15 cellular contexts compared by ENCODE assay signal in the genomic region with DNA sequence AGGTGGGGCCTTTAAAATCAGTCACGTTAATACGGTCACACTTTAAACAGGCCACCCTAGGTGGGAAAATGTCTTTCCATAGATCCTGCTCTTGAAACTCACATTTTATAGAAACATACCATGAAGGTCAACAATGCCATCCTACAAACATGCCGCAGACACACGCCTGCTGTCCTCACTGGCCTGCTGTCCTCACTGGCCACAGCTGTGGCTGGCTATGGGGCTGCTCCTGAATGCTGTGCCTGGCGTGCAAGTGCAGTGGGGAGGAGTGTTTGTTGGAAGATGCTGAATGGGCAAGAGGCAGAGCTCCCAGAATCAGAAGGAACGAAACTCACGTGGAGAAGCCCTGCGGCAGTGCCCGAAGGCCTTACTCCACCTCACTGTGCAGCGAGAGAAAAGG.
DNase-seq lines count a peak whose midpoint lies in the region; ATAC-seq and TF ChIP-seq lines count a peak whose summit lies in the region.
"Had no signal": no experiment of that assay in that cellular context is flagged by ENCODE, and none has a peak within 500 bp of the region (broad histone marks: within the 10 kb centered on the region; RNA-seq: fewer than 3 reads in every experiment).

No MANE protein-coding gene starts in this region.

- in situ Hi-C loops in gastrocnemius medialis (cut with MboI; ENCODE audit: low sequenced_read_pairs in 4 of 4) = no loop called here

- peak overlapping the region; percentile 60 for H3K27ac ChIP-seq in left ventricle myocardium inferior (replicated peaks)
- peak overlapping the region; percentile 1 for H3K27ac ChIP-seq in caudate nucleus (ENCODE audit: low read depth, low read length)
- H3K27ac ChIP-seq in gastrocnemius medialis = peak overlapping the region; percentile 66 to 82 (median 74)
- H3K27ac ChIP-seq: C4-2B had no signal

- H3K36me3 ChIP-seq in left ventricle myocardium inferior (peaks cover 63% of the 10 kb centered on the region), gastrocnemius medialis (no peaks in the 10 kb centered on the region)

- no peak for ATAC-seq in left ventricle myocardium superior
- no peak for ATAC-seq in gastrocnemius medialis
- ATAC-seq in HG03135 (IDR thresholded peaks at IDR 0.05; ENCODE audit: unreplicated experiment) = no peak
- ATAC-seq: CD8-positive, alpha-beta T cell had no signal

- no peak for TF ChIP-seq CTCF in left ventricle myocardium inferior (IDR thresholded peaks at IDR 0.05; ENCODE audit: borderline replicate concordance)
- no peak for TF ChIP-seq CTCF in gastrocnemius medialis (IDR thresholded peaks at IDR 0.05 in 4 of 5, conservative IDR thresholded peaks at IDR 0.05 in 1 of 5)

- H3K9me3 ChIP-seq in left ventricle myocardium inferior (replicated peaks) (no peaks in the 10 kb centered on the region), gastrocnemius medialis (no peaks in the 10 kb centered on the region)
- H3K9me3 ChIP-seq: Caco-2, HAP-1 had no signal

- intact Hi-C loops in left ventricle myocardium inferior (cut with micrococcal nuclease) (no loop called here), left ventricle myocardium superior (cut with micrococcal nuclease) (no loop called here), gastrocnemius medialis (cut with DNase I; ENCODE audit: low total_unique reads) (no loop called here)

- H3K4me3 ChIP-seq in left ventricle myocardium inferior (no peak overlapping the region), gastrocnemius medialis (no peak overlapping the region)
- H3K4me3 ChIP-seq: HAP-1 had no signal

- H3K27me3 ChIP-seq in left ventricle myocardium inferior (ENCODE audit: low read depth) (no peaks in the 10 kb centered on the region), gastrocnemius medialis (no peaks in the 10 kb centered on the region)

- no peak for DNase-seq in left ventricle myocardium inferior
- DNase-seq in left ventricle myocardium superior = no peak
- DNase-seq in caudate nucleus (lab: John Stamatoyannopoulos, UW) = peak in 1 of 61 donors; percentile 42
- no peak for DNase-seq in gastrocnemius medialis
- no peak for DNase-seq in central memory CD4-positive, alpha-beta T cell
- DNase-seq: Caco-2; CD4-positive, CD25-positive, alpha-beta regulatory T cell; CD8-positive, alpha-beta T cell; DMS153; DND-41; GOT3; HFFc6 had no signal

- TF ChIP-seq POLR2A in gastrocnemius medialis (IDR thresholded peaks at IDR 0.05) = no peak

- peaks cover 43% of the 10 kb centered on the region for H3K4me1 ChIP-seq in left ventricle myocardium inferior
- peaks cover 36 to 51% of the 10 kb centered on the region in 2 donors for H3K4me1 ChIP-seq in gastrocnemius medialis
- H3K4me1 ChIP-seq: Caco-2, HAP-1 had no signal

Comparison
In these comparisons a context has a peak if more than half of its experiments do, and no peak if none do; other contexts are left out.
1. H3K27ac ChIP-seq: peak in every context shown above with its lines; median percentile 74 in gastrocnemius medialis; 60 in left ventricle myocardium inferior; 1 in caudate nucleus.